In genomic region chr3:51501833-51502561, GRCh38 we compare ENCODE assay signal across 1 cellular context.
TF ChIP-seq lines count a peak whose summit lies in the region.

No MANE protein-coding gene starts in this region.

TF ChIP-seq in WTC11, 78 proteins besides CTCF, POLR2A, EP300 and RAD21 (continued from another document):
- TF ChIP-seq OVOL2 (CRISPR knock-in tag; IDR thresholded peaks at IDR 0.05; ENCODE audit: borderline replicate concordance) (no peak), ATF6 (CRISPR knock-in tag; IDR thresholded peaks at IDR 0.05) (no peak), ATF1 (CRISPR knock-in tag; IDR thresholded peaks at IDR 0.05) (no peak), PRRX2 (CRISPR knock-in tag; IDR thresholded peaks at IDR 0.05) (no peak), TEAD4 (CRISPR knock-in tag; IDR thresholded peaks at IDR 0.05) (no peak)
